ENCODE assay signal across 7 cellular contexts in genomic region chr1:14895727-14896126, GRCh38.
"Had no signal": no experiment of that assay in that cellular context is flagged by ENCODE, and none has a peak within 500 bp of the region (broad histone marks: within the 10 kb centered on the region; RNA-seq: fewer than 3 reads in every experiment).

No MANE protein-coding gene starts in this region.

- H3K27ac ChIP-seq: GM23248, HL-60 had no signal

- H3K9ac ChIP-seq: GM23248 had no signal

- H2AFZ ChIP-seq: GM23248 had no signal

- H3K9me3 Mint-ChIP-seq: H9 had no signal

- H3K4me3 Mint-ChIP-seq: H9 had no signal

- FAIRE-seq: H54, HepG2 had no signal

- DNase-seq: GOT3, KBM-7 had no signal

- H3K4me3 ChIP-seq: GM23248 had no signal
